In genomic region chr4:73404042-73404441, GRCh38 we compare ENCODE assay signal across 1 cellular context.
TF ChIP-seq lines count a peak whose summit lies in the region.

TSS of gene ALB (plus strand) at chr4:73404287. CDS start at chr4:73404328, 41 bp downstream.

TF ChIP-seq in HepG2, 621 proteins besides CTCF, POLR2A, EP300 and RAD21 (continued from another document):
- TF ChIP-seq BCLAF1 (IDR thresholded peaks at IDR 0.05): no peak
- no peak for TF ChIP-seq ZNF496 (CRISPR knock-in tag; IDR thresholded peaks at IDR 0.05; ENCODE audit: insufficient replicate concordance)
- TF ChIP-seq ZNF724P (CRISPR knock-in tag; IDR thresholded peaks at IDR 0.05; ENCODE audit: borderline replicate concordance): no peak
- TF ChIP-seq FOXM1 (CRISPR knock-in tag; IDR thresholded peaks at IDR 0.05): no peak
- TF ChIP-seq BATF2 (CRISPR knock-in tag; IDR thresholded peaks at IDR 0.05): no peak
- TF ChIP-seq ZNF749 (CRISPR knock-in tag; IDR thresholded peaks at IDR 0.05; ENCODE audit: borderline replicate concordance): no peak
- TF ChIP-seq, protein P1, sequence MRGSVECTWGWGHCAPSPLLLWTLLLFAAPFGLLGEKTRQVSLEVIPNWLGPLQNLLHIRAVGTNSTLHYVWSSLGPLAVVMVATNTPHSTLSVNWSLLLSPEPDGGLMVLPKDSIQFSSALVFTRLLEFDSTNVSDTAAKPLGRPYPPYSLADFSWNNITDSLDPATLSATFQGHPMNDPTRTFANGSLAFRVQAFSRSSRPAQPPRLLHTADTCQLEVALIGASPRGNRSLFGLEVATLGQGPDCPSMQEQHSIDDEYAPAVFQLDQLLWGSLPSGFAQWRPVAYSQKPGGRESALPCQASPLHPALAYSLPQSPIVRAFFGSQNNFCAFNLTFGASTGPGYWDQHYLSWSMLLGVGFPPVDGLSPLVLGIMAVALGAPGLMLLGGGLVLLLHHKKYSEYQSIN (CRISPR knock-in tag; IDR thresholded peaks at IDR 0.05; ENCODE audit: borderline replicate concordance): no peak
- TF ChIP-seq, protein P2, sequence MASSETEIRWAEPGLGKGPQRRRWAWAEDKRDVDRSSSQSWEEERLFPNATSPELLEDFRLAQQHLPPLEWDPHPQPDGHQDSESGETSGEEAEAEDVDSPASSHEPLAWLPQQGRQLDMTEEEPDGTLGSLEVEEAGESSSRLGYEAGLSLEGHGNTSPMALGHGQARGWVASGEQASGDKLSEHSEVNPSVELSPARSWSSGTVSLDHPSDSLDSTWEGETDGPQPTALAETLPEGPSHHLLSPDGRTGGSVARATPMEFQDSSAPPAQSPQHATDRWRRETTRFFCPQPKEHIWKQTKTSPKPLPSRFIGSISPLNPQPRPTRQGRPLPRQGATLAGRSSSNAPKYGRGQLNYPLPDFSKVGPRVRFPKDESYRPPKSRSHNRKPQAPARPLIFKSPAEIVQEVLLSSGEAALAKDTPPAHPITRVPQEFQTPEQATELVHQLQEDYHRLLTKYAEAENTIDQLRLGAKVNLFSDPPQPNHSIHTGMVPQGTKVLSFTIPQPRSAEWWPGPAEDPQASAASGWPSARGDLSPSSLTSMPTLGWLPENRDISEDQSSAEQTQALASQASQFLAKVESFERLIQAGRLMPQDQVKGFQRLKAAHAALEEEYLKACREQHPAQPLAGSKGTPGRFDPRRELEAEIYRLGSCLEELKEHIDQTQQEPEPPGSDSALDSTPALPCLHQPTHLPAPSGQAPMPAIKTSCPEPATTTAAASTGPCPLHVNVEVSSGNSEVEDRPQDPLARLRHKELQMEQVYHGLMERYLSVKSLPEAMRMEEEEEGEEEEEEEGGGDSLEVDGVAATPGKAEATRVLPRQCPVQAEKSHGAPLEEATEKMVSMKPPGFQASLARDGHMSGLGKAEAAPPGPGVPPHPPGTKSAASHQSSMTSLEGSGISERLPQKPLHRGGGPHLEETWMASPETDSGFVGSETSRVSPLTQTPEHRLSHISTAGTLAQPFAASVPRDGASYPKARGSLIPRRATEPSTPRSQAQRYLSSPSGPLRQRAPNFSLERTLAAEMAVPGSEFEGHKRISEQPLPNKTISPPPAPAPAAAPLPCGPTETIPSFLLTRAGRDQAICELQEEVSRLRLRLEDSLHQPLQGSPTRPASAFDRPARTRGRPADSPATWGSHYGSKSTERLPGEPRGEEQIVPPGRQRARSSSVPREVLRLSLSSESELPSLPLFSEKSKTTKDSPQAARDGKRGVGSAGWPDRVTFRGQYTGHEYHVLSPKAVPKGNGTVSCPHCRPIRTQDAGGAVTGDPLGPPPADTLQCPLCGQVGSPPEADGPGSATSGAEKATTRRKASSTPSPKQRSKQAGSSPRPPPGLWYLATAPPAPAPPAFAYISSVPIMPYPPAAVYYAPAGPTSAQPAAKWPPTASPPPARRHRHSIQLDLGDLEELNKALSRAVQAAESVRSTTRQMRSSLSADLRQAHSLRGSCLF (CRISPR knock-in tag; IDR thresholded peaks at IDR 0.05; ENCODE audit: borderline replicate concordance): 0 out of 2 replicates have a peak, but pooled peaks have one; percentile 22
- no peak for TF ChIP-seq SCMH1 (CRISPR knock-in tag; IDR thresholded peaks at IDR 0.05; ENCODE audit: borderline replicate concordance)
- no peak for TF ChIP-seq FIP1L1 (IDR thresholded peaks at IDR 0.05; ENCODE audit: borderline replicate concordance, insufficient read depth, low read depth, low read length)
- TF ChIP-seq CENPT (CRISPR knock-in tag; IDR thresholded peaks at IDR 0.05; ENCODE audit: low read depth): no peak
- no peak for TF ChIP-seq ZNF816 (CRISPR knock-in tag; IDR thresholded peaks at IDR 0.05; ENCODE audit: borderline replicate concordance)
- no peak for TF ChIP-seq ELF1 (CRISPR knock-in tag; IDR thresholded peaks at IDR 0.05)
- TF ChIP-seq EZH2 (conservative IDR thresholded peaks at IDR 0.05; ENCODE audit: low read depth, low read length): no peak
- TF ChIP-seq KLF13 (CRISPR knock-in tag; IDR thresholded peaks at IDR 0.05): no peak
- TF ChIP-seq KAT2B (IDR thresholded peaks at IDR 0.05; ENCODE audit: borderline replicate concordance, low read depth, low read length): no peak
- peak; percentile 14; the same call in 1 of the 2 replicates for TF ChIP-seq TCF7 (IDR thresholded peaks at IDR 0.05; ENCODE audit: low read depth)
- TF ChIP-seq, protein P3, sequence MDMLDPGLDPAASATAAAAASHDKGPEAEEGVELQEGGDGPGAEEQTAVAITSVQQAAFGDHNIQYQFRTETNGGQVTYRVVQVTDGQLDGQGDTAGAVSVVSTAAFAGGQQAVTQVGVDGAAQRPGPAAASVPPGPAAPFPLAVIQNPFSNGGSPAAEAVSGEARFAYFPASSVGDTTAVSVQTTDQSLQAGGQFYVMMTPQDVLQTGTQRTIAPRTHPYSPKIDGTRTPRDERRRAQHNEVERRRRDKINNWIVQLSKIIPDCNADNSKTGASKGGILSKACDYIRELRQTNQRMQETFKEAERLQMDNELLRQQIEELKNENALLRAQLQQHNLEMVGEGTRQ (IDR thresholded peaks at IDR 0.05; ENCODE audit: low read depth, low read length): no peak
- TF ChIP-seq, protein P3 (CRISPR knock-in tag; IDR thresholded peaks at IDR 0.05; ENCODE audit: borderline replicate concordance): no peak
- TF ChIP-seq JUNB (CRISPR knock-in tag; IDR thresholded peaks at IDR 0.05; ENCODE audit: borderline replicate concordance): no peak
- 0 out of 2 replicates have a peak, but pooled peaks have one; percentile 14 for TF ChIP-seq HNF4G (IDR thresholded peaks at IDR 0.05; ENCODE audit: borderline replicate concordance, low read depth, low read length)
- no peak for TF ChIP-seq HNF4G (CRISPR knock-in tag; IDR thresholded peaks at IDR 0.05; ENCODE audit: borderline replicate concordance, low read depth)
- TF ChIP-seq, protein P4, sequence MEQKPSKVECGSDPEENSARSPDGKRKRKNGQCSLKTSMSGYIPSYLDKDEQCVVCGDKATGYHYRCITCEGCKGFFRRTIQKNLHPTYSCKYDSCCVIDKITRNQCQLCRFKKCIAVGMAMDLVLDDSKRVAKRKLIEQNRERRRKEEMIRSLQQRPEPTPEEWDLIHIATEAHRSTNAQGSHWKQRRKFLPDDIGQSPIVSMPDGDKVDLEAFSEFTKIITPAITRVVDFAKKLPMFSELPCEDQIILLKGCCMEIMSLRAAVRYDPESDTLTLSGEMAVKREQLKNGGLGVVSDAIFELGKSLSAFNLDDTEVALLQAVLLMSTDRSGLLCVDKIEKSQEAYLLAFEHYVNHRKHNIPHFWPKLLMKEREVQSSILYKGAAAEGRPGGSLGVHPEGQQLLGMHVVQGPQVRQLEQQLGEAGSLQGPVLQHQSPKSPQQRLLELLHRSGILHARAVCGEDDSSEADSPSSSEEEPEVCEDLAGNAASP (CRISPR knock-in tag; IDR thresholded peaks at IDR 0.05; ENCODE audit: borderline replicate concordance): peak; percentile 42; the same call in 1 of the 2 replicates
- no peak for TF ChIP-seq ZNF329 (CRISPR knock-in tag; IDR thresholded peaks at IDR 0.05; ENCODE audit: low read depth)
- TF ChIP-seq THAP8 (CRISPR knock-in tag; IDR thresholded peaks at IDR 0.05; ENCODE audit: borderline replicate concordance): no peak
- no peak for TF ChIP-seq TERF1 (CRISPR knock-in tag; IDR thresholded peaks at IDR 0.05)
- TF ChIP-seq, protein P5, sequence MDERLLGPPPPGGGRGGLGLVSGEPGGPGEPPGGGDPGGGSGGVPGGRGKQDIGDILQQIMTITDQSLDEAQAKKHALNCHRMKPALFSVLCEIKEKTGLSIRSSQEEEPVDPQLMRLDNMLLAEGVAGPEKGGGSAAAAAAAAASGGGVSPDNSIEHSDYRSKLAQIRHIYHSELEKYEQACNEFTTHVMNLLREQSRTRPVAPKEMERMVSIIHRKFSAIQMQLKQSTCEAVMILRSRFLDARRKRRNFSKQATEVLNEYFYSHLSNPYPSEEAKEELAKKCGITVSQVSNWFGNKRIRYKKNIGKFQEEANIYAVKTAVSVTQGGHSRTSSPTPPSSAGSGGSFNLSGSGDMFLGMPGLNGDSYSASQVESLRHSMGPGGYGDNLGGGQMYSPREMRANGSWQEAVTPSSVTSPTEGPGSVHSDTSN (CRISPR knock-in tag; IDR thresholded peaks at IDR 0.05): no peak
TF ChIP-seq in HepG2: peak in this region for 132.
